In the genomic region with DNA sequence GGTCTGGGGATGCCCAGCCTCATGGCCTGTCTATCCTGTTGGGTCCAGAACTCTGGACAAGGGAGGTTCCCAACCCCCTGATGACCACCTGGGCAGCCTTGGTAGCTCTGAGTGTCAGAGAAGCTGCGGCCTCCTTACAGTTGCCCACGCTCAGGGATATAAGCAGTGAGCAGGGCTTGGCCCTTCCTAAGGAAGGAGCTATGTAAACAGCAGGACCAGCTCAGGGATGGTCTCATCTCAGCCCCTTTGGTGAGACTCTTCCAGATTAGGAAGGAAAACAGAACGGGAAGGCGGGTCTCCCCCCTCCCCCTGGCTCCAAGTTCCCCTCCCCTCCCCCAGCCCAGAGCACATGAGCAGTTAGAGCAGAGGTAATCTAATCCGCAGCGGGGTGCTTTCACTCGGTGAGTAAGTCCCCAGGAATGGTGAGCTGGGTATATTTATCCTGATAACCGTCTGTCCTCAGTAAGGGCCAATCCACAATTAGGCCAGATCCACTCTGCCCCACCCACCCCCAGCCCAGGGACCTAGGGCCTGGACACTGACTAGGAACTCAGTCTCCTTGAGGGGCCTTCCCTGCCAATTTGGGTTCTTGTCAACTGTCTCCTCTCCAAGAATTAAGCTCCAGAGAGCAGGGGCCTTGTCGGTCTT, we compare ENCODE assay signal across 1 cellular context.
TF ChIP-seq lines count a peak whose summit lies in the region.

No MANE protein-coding gene starts in this region.

TF ChIP-seq in A549, 52 proteins besides CTCF, POLR2A, EP300 and RAD21 (continued from another document):
- TF ChIP-seq MAX (IDR thresholded peaks at IDR 0.05) (peak; percentile 92), HOXA7 (CRISPR knock-in tag; IDR thresholded peaks at IDR 0.05) (no peak), ZC3H11A (IDR thresholded peaks at IDR 0.05) (no peak), MAZ (IDR thresholded peaks at IDR 0.05; ENCODE audit: borderline replicate concordance, low read depth, low read length) (no peak), NFE2L2 (conservative IDR thresholded peaks at IDR 0.05; ENCODE audit: low read length) (no peak), HOXB13 (CRISPR knock-in tag; IDR thresholded peaks at IDR 0.05; ENCODE audit: low read depth) (no peak), KDM1A (IDR thresholded peaks at IDR 0.05; ENCODE audit: low read depth) (no peak), ATOH8 (CRISPR knock-in tag; IDR thresholded peaks at IDR 0.05; ENCODE audit: low read depth) (no peak), JUNB (IDR thresholded peaks at IDR 0.05) (peak; percentile 64), POLR2AphosphoS2 (conservative IDR thresholded peaks at IDR 0.05; ENCODE audit: low read length) (no peak), CBX8 (IDR thresholded peaks at IDR 0.05) (no peak), TFCP2L1 (CRISPR knock-in tag; IDR thresholded peaks at IDR 0.05) (no peak), HMGXB4 (CRISPR knock-in tag; IDR thresholded peaks at IDR 0.05; ENCODE audit: borderline replicate concordance) (no peak), MYC (IDR thresholded peaks at IDR 0.05; ENCODE audit: borderline replicate concordance, low read length) (peak; percentile 74), NPAS2 (CRISPR knock-in tag; IDR thresholded peaks at IDR 0.05; ENCODE audit: borderline replicate concordance) (no peak), RFX5 (IDR thresholded peaks at IDR 0.05) (no peak), SREBF2 (IDR thresholded peaks at IDR 0.05) (no peak), KDM5A (IDR thresholded peaks at IDR 0.05) (no peak)
- TF ChIP-seq, protein P1, sequence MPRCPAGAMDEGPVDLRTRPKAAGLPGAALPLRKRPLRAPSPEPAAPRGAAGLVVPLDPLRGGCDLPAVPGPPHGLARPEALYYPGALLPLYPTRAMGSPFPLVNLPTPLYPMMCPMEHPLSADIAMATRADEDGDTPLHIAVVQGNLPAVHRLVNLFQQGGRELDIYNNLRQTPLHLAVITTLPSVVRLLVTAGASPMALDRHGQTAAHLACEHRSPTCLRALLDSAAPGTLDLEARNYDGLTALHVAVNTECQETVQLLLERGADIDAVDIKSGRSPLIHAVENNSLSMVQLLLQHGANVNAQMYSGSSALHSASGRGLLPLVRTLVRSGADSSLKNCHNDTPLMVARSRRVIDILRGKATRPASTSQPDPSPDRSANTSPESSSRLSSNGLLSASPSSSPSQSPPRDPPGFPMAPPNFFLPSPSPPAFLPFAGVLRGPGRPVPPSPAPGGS (IDR thresholded peaks at IDR 0.05), result peak; percentile 68; the same call in 2 of the 3 replicates
- TF ChIP-seq, protein P2, sequence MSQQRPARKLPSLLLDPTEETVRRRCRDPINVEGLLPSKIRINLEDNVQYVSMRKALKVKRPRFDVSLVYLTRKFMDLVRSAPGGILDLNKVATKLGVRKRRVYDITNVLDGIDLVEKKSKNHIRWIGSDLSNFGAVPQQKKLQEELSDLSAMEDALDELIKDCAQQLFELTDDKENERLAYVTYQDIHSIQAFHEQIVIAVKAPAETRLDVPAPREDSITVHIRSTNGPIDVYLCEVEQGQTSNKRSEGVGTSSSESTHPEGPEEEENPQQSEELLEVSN (IDR thresholded peaks at IDR 0.05; ENCODE audit: borderline replicate concordance, low read depth), result no peak
